In genomic region chr18:37327063-37327577, GRCh38 we compare ENCODE assay signal across 1 cellular context.
TF ChIP-seq lines count a peak whose summit lies in the region.

No MANE protein-coding gene starts in this region.

TF ChIP-seq in GM23338, 12 proteins besides CTCF, POLR2A, EP300 and RAD21 (continued from another document):
- no peak for TF ChIP-seq ZNF462 (CRISPR knock-in tag; IDR thresholded peaks at IDR 0.05)
- TF ChIP-seq ZNF331 (CRISPR knock-in tag; IDR thresholded peaks at IDR 0.05; ENCODE audit: low read depth): no peak
- no peak for TF ChIP-seq NANOG (IDR thresholded peaks at IDR 0.05; ENCODE audit: borderline replicate concordance)
- no peak for TF ChIP-seq POLR2AphosphoS5 (IDR thresholded peaks at IDR 0.05; ENCODE audit: low read depth)
- TF ChIP-seq EZH2 (IDR thresholded peaks at IDR 0.05; ENCODE audit: low read depth, unreplicated experiment): no peak
- TF ChIP-seq STAT1 (IDR thresholded peaks at IDR 0.05; ENCODE audit: unreplicated experiment): no peak
- TF ChIP-seq JUNB (IDR thresholded peaks at IDR 0.05; ENCODE audit: unreplicated experiment): no peak
- no peak for TF ChIP-seq EZH2phosphoT487 (IDR thresholded peaks at IDR 0.05; ENCODE audit: unreplicated experiment)
